ENCODE assay signal across 1 cellular context in genomic region chr9:106859957-106860715, GRCh38.
TF ChIP-seq lines count a peak whose summit lies in the region.

No MANE protein-coding gene starts in this region.

TF ChIP-seq in HEK293, 187 proteins besides CTCF, POLR2A, EP300 and RAD21 (continued from another document):
- TF ChIP-seq ZNF18 (tag by site-specific recombination; IDR thresholded peaks at IDR 0.05) (no peak), ZNF223 (tag by site-specific recombination; IDR thresholded peaks at IDR 0.05) (no peak), MZF1 (tag by site-specific recombination; IDR thresholded peaks at IDR 0.05; ENCODE audit: borderline replicate concordance) (no peak), ZBTB8A (tag by site-specific recombination; IDR thresholded peaks at IDR 0.05) (peak; percentile 91), ZNF37A (tag by site-specific recombination; IDR thresholded peaks at IDR 0.05) (no peak), ZNF146 (tag by site-specific recombination; IDR thresholded peaks at IDR 0.05) (no peak), ZFP37 (tag by site-specific recombination; IDR thresholded peaks at IDR 0.05) (no peak), TCF7L2 (IDR thresholded peaks at IDR 0.05; ENCODE audit: borderline replicate concordance, low read depth, low read length) (no peak), ZNF2 (tag by site-specific recombination; IDR thresholded peaks at IDR 0.05) (no peak), ZNF133 (tag by site-specific recombination; IDR thresholded peaks at IDR 0.05) (no peak), ZNF558 (tag by site-specific recombination; IDR thresholded peaks at IDR 0.05) (no peak), ZNF571 (tag by site-specific recombination; IDR thresholded peaks at IDR 0.05) (no peak), PATZ1 (tag by site-specific recombination; IDR thresholded peaks at IDR 0.05) (no peak), GLIS1 (tag by site-specific recombination; IDR thresholded peaks at IDR 0.05) (no peak)
